6 cellular contexts compared by ENCODE assay signal in genomic region chr14:34283590-34283989, GRCh38.
"Had no signal": no experiment of that assay in that cellular context is flagged by ENCODE, and none has a peak within 500 bp of the region (broad histone marks: within the 10 kb centered on the region; RNA-seq: fewer than 3 reads in every experiment).

No MANE protein-coding gene starts in this region.

- H3K4me2 ChIP-seq: KMS-11 had no signal

- H3K27ac ChIP-seq: HL-60, KMS-11 had no signal

- DNase-seq: IMR-90, KBM-7, KG1 had no signal

- FAIRE-seq: HTR-8/SVneo had no signal

- H3K9ac ChIP-seq: KMS-11 had no signal
